Comparison of ENCODE assay signal across 1 cellular context in the genomic region with DNA sequence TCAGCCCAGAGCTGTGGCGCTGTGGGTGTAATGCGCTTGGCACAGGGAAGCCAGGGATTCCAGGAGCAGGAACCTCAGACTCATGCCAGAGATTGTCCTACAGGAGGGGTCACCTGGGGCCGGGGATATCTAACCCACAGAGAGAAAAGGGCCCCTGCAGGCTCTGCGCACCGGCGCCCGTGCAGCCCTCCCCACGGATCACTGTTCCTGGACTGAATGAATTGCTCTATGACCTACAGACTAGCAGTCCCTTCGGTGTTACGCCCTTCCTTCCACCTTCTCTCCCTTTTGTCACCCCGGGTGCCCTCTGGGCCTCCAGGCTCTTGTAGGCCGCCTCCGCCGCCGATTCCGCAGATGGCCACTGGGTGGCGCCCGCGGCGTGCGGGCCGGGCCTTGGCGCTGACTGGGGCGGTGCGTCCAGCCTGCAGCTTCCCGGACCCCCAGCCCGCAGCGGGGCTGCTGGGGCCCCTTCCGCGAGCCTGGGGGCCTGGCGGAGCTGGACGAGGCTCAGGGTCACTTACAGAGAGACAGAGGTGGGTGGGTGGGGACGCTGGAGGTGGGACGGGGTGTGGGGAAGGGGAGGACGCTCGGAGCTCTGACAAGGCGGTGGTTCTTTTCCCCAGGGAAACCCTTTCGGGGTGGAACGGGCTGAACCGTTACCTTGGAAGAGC.
TF ChIP-seq lines count a peak whose summit lies in the region.

No MANE protein-coding gene starts in this region.

TF ChIP-seq in HepG2, 621 proteins besides CTCF, POLR2A, EP300 and RAD21 (continued from another document and continues in another):
- TF ChIP-seq NR2F2 (IDR thresholded peaks at IDR 0.05; ENCODE audit: borderline replicate concordance, low read depth) (no peak), NBN (conservative IDR thresholded peaks at IDR 0.05) (no peak), HMGA1 (CRISPR knock-in tag; conservative IDR thresholded peaks at IDR 0.05) (no peak), ZNF577 (CRISPR knock-in tag; IDR thresholded peaks at IDR 0.05; ENCODE audit: borderline replicate concordance, low read depth) (no peak), MXD4 (CRISPR knock-in tag; IDR thresholded peaks at IDR 0.05) (no peak), ZNF569 (CRISPR knock-in tag; IDR thresholded peaks at IDR 0.05; ENCODE audit: borderline replicate concordance) (no peak), ZFY (CRISPR knock-in tag; IDR thresholded peaks at IDR 0.05) (peak; percentile 25; the same call in 1 of the 2 replicates), TRIM22 (IDR thresholded peaks at IDR 0.05) (no peak), SP2 (CRISPR knock-in tag; IDR thresholded peaks at IDR 0.05) (no peak), ZNF841 (CRISPR knock-in tag; IDR thresholded peaks at IDR 0.05; ENCODE audit: borderline replicate concordance) (no peak), ZSCAN29 (CRISPR knock-in tag; conservative IDR thresholded peaks at IDR 0.05) (no peak), PCBP2 (optimal IDR thresholded peaks at IDR 0.05; ENCODE audit: low read depth, low read length, poor library complexity, severe bottlenecking) (no peak), ZBTB3 (CRISPR knock-in tag; IDR thresholded peaks at IDR 0.05; ENCODE audit: borderline replicate concordance, low read depth) (no peak), FOSL2 (CRISPR knock-in tag; IDR thresholded peaks at IDR 0.05) (no peak), ZNF160 (CRISPR knock-in tag; IDR thresholded peaks at IDR 0.05) (no peak), ZNF775 (CRISPR knock-in tag; IDR thresholded peaks at IDR 0.05; ENCODE audit: borderline replicate concordance) (no peak), YY1 (IDR thresholded peaks at IDR 0.05; ENCODE audit: insufficient read depth, insufficient replicate concordance, low read depth, low read length) (peak; percentile 25), ZNF564 (CRISPR knock-in tag; IDR thresholded peaks at IDR 0.05) (no peak), ZSCAN21 (CRISPR knock-in tag; IDR thresholded peaks at IDR 0.05; ENCODE audit: borderline replicate concordance) (no peak), KLF15 (CRISPR knock-in tag; IDR thresholded peaks at IDR 0.05; ENCODE audit: borderline replicate concordance) (no peak), SMARCE1 (IDR thresholded peaks at IDR 0.05; ENCODE audit: borderline replicate concordance) (no peak), TAF15 (IDR thresholded peaks at IDR 0.05; ENCODE audit: low read depth, low read length, poor library complexity, severe bottlenecking) (no peak), FOXP1 (IDR thresholded peaks at IDR 0.05) (no peak), FOXP1 (CRISPR knock-in tag; IDR thresholded peaks at IDR 0.05) (no peak), HIVEP1 (CRISPR knock-in tag; IDR thresholded peaks at IDR 0.05) (no peak), STAG1 (CRISPR knock-in tag; IDR thresholded peaks at IDR 0.05) (peak; percentile 91), ZBTB49 (CRISPR knock-in tag; IDR thresholded peaks at IDR 0.05; ENCODE audit: borderline replicate concordance) (no peak), XRCC5 (optimal IDR thresholded peaks at IDR 0.05; ENCODE audit: low read length) (peak; percentile 57), ZNF383 (CRISPR knock-in tag; IDR thresholded peaks at IDR 0.05; ENCODE audit: borderline replicate concordance) (no peak), BCL6 (CRISPR knock-in tag; IDR thresholded peaks at IDR 0.05) (no peak), ZNF354B (CRISPR knock-in tag; IDR thresholded peaks at IDR 0.05) (no peak), ESRRA (CRISPR knock-in tag; IDR thresholded peaks at IDR 0.05; ENCODE audit: low read depth) (peak; percentile 58; the same call in 1 of the 2 replicates), HNRNPUL1 (IDR thresholded peaks at IDR 0.05; ENCODE audit: low read depth, low read length) (no peak), PATZ1 (CRISPR knock-in tag; IDR thresholded peaks at IDR 0.05) (peak; percentile 54), ZNF747 (CRISPR knock-in tag; IDR thresholded peaks at IDR 0.05; ENCODE audit: borderline replicate concordance) (no peak), ZNF687 (CRISPR knock-in tag; IDR thresholded peaks at IDR 0.05) (peak; percentile 37; the same call in 1 of the 2 replicates), MXD3 (CRISPR knock-in tag; IDR thresholded peaks at IDR 0.05) (no peak)
- TF ChIP-seq, protein P1, sequence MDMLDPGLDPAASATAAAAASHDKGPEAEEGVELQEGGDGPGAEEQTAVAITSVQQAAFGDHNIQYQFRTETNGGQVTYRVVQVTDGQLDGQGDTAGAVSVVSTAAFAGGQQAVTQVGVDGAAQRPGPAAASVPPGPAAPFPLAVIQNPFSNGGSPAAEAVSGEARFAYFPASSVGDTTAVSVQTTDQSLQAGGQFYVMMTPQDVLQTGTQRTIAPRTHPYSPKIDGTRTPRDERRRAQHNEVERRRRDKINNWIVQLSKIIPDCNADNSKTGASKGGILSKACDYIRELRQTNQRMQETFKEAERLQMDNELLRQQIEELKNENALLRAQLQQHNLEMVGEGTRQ (IDR thresholded peaks at IDR 0.05; ENCODE audit: low read depth, low read length): no peak
- TF ChIP-seq, protein P1 (CRISPR knock-in tag; IDR thresholded peaks at IDR 0.05; ENCODE audit: borderline replicate concordance): no peak
- TF ChIP-seq, protein P2, sequence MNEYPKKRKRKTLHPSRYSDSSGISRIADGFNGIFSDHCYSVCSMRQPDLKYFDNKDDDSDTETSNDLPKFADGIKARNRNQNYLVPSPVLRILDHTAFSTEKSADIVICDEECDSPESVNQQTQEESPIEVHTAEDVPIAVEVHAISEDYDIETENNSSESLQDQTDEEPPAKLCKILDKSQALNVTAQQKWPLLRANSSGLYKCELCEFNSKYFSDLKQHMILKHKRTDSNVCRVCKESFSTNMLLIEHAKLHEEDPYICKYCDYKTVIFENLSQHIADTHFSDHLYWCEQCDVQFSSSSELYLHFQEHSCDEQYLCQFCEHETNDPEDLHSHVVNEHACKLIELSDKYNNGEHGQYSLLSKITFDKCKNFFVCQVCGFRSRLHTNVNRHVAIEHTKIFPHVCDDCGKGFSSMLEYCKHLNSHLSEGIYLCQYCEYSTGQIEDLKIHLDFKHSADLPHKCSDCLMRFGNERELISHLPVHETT (CRISPR knock-in tag; conservative IDR thresholded peaks at IDR 0.05): no peak
- TF ChIP-seq, protein P3, sequence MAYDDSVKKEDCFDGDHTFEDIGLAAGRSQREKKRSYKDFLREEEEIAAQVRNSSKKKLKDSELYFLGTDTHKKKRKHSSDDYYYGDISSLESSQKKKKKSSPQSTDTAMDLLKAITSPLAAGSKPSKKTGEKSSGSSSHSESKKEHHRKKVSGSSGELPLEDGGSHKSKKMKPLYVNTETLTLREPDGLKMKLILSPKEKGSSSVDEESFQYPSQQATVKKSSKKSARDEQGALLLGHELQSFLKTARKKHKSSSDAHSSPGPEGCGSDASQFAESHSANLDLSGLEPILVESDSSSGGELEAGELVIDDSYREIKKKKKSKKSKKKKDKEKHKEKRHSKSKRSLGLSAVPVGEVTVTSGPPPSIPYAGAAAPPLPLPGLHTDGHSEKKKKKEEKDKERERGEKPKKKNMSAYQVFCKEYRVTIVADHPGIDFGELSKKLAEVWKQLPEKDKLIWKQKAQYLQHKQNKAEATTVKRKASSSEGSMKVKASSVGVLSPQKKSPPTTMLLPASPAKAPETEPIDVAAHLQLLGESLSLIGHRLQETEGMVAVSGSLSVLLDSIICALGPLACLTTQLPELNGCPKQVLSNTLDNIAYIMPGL (CRISPR knock-in tag; IDR thresholded peaks at IDR 0.05; ENCODE audit: borderline replicate concordance in 1 of 2, low read depth in 1 of 2): peak; percentile 33 to 57; a peak in 1 of 4 replicates
- TF ChIP-seq, protein P4, sequence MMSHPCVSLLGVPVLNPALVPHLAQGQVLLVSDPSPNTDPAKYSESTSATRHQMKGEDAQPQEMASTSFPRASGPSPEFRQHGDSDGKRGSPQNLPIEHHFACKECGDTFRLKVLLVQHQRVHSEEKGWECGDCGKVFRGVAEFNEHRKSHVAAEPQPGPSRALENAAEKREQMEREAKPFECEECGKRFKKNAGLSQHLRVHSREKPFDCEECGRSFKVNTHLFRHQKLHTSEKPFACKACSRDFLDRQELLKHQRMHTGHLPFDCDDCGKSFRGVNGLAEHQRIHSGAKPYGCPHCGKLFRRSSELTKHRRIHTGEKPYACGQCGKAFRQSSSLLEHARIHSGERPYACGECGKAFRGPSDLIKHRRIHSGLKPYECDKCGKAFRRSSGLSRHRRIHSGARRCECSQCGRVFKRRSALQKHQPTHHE (CRISPR knock-in tag; IDR thresholded peaks at IDR 0.05; ENCODE audit: borderline replicate concordance): no peak
